In the genomic region with DNA sequence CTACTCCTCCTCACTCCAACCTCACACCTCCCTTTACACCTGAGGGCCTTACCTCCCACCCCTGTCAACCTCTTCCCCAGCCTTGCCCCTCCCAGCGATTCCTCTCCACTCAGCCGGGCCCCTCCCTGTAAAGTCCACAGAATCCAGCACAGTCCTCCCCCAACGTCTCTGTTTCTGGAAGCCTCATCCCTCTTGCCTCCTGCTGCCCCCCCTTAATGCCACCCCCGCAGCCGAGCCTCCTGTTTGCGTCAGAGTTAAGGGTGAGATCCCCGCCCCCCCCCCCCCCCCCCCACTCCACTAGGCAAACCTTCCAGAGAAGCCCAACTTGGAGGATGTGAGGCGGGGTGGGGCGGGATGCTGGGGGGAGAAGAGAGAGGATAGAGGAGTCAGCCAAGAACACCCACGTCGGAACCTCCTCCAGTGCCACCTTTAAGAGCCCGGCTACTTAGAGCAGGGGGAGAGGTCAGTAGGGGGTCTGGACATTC, we compare ENCODE assay signal across 1 cellular context.
TF ChIP-seq lines count a peak whose summit lies in the region.

No MANE protein-coding gene starts in this region.

TF ChIP-seq in GM23338, 12 proteins besides CTCF, POLR2A, EP300 and RAD21 (continued from another document):
- TF ChIP-seq, protein P1, sequence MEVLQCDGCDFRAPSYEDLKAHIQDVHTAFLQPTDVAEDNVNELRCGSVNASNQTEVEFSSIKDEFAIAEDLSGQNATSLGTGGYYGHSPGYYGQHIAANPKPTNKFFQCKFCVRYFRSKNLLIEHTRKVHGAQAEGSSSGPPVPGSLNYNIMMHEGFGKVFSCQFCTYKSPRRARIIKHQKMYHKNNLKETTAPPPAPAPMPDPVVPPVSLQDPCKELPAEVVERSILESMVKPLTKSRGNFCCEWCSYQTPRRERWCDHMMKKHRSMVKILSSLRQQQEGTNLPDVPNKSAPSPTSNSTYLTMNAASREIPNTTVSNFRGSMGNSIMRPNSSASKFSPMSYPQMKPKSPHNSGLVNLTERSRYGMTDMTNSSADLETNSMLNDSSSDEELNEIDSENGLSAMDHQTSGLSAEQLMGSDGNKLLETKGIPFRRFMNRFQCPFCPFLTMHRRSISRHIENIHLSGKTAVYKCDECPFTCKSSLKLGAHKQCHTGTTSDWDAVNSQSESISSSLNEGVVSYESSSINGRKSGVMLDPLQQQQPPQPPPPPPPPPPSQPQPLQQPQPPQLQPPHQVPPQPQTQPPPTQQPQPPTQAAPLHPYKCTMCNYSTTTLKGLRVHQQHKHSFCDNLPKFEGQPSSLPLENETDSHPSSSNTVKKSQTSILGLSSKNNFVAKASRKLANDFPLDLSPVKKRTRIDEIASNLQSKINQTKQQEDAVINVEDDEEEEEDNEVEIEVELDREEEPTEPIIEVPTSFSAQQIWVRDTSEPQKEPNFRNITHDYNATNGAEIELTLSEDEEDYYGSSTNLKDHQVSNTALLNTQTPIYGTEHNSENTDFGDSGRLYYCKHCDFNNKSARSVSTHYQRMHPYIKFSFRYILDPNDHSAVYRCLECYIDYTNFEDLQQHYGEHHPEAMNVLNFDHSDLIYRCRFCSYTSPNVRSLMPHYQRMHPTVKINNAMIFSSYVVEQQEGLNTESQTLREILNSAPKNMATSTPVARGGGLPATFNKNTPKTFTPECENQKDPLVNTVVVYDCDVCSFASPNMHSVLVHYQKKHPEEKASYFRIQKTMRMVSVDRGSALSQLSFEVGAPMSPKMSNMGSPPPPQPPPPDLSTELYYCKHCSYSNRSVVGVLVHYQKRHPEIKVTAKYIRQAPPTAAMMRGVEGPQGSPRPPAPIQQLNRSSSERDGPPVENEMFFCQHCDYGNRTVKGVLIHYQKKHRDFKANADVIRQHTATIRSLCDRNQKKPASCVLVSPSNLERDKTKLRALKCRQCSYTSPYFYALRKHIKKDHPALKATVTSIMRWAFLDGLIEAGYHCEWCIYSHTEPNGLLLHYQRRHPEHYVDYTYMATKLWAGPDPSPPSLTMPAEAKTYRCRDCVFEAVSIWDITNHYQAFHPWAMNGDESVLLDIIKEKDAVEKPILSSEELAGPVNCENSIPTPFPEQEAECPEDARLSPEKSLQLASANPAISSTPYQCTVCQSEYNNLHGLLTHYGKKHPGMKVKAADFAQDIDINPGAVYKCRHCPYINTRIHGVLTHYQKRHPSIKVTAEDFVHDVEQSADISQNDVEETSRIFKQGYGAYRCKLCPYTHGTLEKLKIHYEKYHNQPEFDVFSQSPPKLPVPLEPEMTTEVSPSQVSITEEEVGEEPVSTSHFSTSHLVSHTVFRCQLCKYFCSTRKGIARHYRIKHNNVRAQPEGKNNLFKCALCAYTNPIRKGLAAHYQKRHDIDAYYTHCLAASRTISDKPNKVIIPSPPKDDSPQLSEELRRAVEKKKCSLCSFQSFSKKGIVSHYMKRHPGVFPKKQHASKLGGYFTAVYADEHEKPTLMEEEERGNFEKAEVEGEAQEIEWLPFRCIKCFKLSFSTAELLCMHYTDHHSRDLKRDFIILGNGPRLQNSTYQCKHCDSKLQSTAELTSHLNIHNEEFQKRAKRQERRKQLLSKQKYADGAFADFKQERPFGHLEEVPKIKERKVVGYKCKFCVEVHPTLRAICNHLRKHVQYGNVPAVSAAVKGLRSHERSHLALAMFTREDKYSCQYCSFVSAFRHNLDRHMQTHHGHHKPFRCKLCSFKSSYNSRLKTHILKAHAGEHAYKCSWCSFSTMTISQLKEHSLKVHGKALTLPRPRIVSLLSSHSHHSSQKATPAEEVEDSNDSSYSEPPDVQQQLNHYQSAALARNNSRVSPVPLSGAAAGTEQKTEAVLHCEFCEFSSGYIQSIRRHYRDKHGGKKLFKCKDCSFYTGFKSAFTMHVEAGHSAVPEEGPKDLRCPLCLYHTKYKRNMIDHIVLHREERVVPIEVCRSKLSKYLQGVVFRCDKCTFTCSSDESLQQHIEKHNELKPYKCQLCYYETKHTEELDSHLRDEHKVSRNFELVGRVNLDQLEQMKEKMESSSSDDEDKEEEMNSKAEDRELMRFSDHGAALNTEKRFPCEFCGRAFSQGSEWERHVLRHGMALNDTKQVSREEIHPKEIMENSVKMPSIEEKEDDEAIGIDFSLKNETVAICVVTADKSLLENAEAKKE (CRISPR knock-in tag; IDR thresholded peaks at IDR 0.05), result no peak
- TF ChIP-seq, protein P2, sequence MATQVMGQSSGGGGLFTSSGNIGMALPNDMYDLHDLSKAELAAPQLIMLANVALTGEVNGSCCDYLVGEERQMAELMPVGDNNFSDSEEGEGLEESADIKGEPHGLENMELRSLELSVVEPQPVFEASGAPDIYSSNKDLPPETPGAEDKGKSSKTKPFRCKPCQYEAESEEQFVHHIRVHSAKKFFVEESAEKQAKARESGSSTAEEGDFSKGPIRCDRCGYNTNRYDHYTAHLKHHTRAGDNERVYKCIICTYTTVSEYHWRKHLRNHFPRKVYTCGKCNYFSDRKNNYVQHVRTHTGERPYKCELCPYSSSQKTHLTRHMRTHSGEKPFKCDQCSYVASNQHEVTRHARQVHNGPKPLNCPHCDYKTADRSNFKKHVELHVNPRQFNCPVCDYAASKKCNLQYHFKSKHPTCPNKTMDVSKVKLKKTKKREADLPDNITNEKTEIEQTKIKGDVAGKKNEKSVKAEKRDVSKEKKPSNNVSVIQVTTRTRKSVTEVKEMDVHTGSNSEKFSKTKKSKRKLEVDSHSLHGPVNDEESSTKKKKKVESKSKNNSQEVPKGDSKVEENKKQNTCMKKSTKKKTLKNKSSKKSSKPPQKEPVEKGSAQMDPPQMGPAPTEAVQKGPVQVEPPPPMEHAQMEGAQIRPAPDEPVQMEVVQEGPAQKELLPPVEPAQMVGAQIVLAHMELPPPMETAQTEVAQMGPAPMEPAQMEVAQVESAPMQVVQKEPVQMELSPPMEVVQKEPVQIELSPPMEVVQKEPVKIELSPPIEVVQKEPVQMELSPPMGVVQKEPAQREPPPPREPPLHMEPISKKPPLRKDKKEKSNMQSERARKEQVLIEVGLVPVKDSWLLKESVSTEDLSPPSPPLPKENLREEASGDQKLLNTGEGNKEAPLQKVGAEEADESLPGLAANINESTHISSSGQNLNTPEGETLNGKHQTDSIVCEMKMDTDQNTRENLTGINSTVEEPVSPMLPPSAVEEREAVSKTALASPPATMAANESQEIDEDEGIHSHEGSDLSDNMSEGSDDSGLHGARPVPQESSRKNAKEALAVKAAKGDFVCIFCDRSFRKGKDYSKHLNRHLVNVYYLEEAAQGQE (IDR thresholded peaks at IDR 0.05; ENCODE audit: unreplicated experiment), result no peak
- TF ChIP-seq, protein P3, sequence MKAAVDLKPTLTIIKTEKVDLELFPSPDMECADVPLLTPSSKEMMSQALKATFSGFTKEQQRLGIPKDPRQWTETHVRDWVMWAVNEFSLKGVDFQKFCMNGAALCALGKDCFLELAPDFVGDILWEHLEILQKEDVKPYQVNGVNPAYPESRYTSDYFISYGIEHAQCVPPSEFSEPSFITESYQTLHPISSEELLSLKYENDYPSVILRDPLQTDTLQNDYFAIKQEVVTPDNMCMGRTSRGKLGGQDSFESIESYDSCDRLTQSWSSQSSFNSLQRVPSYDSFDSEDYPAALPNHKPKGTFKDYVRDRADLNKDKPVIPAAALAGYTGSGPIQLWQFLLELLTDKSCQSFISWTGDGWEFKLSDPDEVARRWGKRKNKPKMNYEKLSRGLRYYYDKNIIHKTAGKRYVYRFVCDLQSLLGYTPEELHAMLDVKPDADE (IDR thresholded peaks at IDR 0.05), result no peak
- no peak for TF ChIP-seq JUNB (IDR thresholded peaks at IDR 0.05; ENCODE audit: unreplicated experiment)
- TF ChIP-seq POLR2AphosphoS5 (IDR thresholded peaks at IDR 0.05; ENCODE audit: low read depth), result no peak
- TF ChIP-seq NANOG (IDR thresholded peaks at IDR 0.05; ENCODE audit: borderline replicate concordance), result no peak
- TF ChIP-seq ZNF114 (CRISPR knock-in tag; IDR thresholded peaks at IDR 0.05), result no peak
- no peak for TF ChIP-seq EZH2phosphoT487 (IDR thresholded peaks at IDR 0.05; ENCODE audit: unreplicated experiment)
- TF ChIP-seq CREB1 (CRISPR knock-in tag; IDR thresholded peaks at IDR 0.05; ENCODE audit: low read depth), result no peak
- no peak for TF ChIP-seq EZH2 (IDR thresholded peaks at IDR 0.05; ENCODE audit: low read depth, unreplicated experiment)
- TF ChIP-seq ZNF331 (CRISPR knock-in tag; IDR thresholded peaks at IDR 0.05; ENCODE audit: low read depth), result no peak
